Comparison of ENCODE assay signal across 18 cellular contexts in the genomic region with DNA sequence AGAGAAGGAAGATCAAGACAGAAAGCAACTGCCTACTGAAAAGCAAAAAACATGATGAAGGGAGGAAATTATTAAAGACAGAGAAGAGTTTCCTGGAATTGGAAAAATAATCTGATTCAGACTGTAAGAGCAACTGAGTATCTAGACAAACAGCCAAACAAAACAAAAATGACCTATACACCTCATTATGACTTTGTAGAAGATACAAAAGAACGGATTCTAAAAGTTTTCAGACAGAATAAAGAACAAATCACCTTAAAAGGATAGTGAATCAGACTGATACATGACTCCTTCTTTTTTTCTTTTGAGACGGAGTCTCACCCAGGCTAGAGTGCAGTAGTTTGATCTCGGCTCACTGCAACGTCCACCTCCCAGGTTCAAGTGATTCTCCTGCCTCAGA. TPM values are rescaled to one million over a fixed set of nuclear protein-coding genes. Genes with fewer than 3 reads are reported as not detected.
DNase-seq lines count a peak whose midpoint lies in the region; ATAC-seq, FAIRE-seq and TF ChIP-seq lines count a peak whose summit lies in the region.
"Had no signal": no experiment of that assay in that cellular context is flagged by ENCODE, and none has a peak within 500 bp of the region (broad histone marks: within the 10 kb centered on the region; RNA-seq: fewer than 3 reads in every experiment).

No MANE protein-coding gene starts in this region.

- H4K20me1 ChIP-seq in GM23338 (replicated peaks; ENCODE audit: insufficient read depth): no peaks in the 10 kb centered on the region

- peaks cover 98% of the 10 kb centered on the region for H3K79me2 ChIP-seq in GM23338 (replicated peaks; ENCODE audit: insufficient read depth)

- no peaks in the 10 kb centered on the region for H3K9me3 Mint-ChIP-seq in GM23338
- H3K9me3 Mint-ChIP-seq in progenitor cell of endocrine pancreas (ENCODE audit: low read depth): no peaks in the 10 kb centered on the region

- H2AFZ ChIP-seq in GM23338: no peak overlapping the region

- no peak overlapping the region for H3K4me3 Mint-ChIP-seq in GM23338
- H3K4me3 Mint-ChIP-seq in progenitor cell of endocrine pancreas (ENCODE audit: low read depth): no peak overlapping the region

- H3K9me3 ChIP-seq in SK-N-MC (ENCODE audit: low read depth, low read length): no peaks in the 10 kb centered on the region
- H3K9me3 ChIP-seq: MG63, right lobe of liver had no signal

- ATAC-seq in GM23338 (no peak), HG03196 (IDR thresholded peaks at IDR 0.05; ENCODE audit: unreplicated experiment) (no peak)
- ATAC-seq: HCT116 had no signal

- no peaks in the 10 kb centered on the region for H3K9me2 ChIP-seq in GM23338 (ENCODE audit: insufficient read depth)

- H3K27me3 ChIP-seq in GM23338 (ENCODE audit: insufficient read depth): no peaks in the 10 kb centered on the region
- H3K27me3 ChIP-seq: foreskin keratinocyte, MG63, right lobe of liver had no signal

- no peak overlapping the region for H3K4me2 ChIP-seq in GM23338

- TF ChIP-seq CTCF in GM23338 (conservative IDR thresholded peaks at IDR 0.05; ENCODE audit: low read depth in 2 of 2) (no peak), progenitor cell of endocrine pancreas (IDR thresholded peaks at IDR 0.05; ENCODE audit: unreplicated experiment) (no peak)

- H3K4me1 Mint-ChIP-seq in GM23338: peaks cover 75% of the 10 kb centered on the region
- H3K4me1 Mint-ChIP-seq in progenitor cell of endocrine pancreas (ENCODE audit: low read depth): peaks cover 40% of the 10 kb centered on the region

- DNase-seq in GM23338 (ENCODE audit: low spot score) (no peak), SK-N-MC (ENCODE audit: low read depth, low spot score) (no peak), progenitor cell of endocrine pancreas (ENCODE audit: low spot score, unreplicated experiment) (no peak), NCI-H1105 (lab: John Stamatoyannopoulos, UW) (no peak), dermis blood vessel endothelial cell (no peak)
- DNase-seq: activated T-cell treated with anti-CD3 and anti-CD28 coated beads, Interleukin-2, amount 50 U/mL, for 1 hour; Calu3; foreskin keratinocyte; MG63; NCI-H2029 treated with DMSO at 0.1 percent for 48 hours; NCI-H524; nucleus accumbens; right lobe of liver; SIG-M5; stimulated activated CD4-positive, alpha-beta T cell treated with anti-CD3 and anti-CD28 coated beads, Interleukin-2, amount 100 ng/mL, for 48 hours had no signal

- H3K9ac ChIP-seq in SK-N-MC (ENCODE audit: insufficient read length): no peak overlapping the region

- H3K4me1 ChIP-seq in GM23338 (ENCODE audit: insufficient read depth): peaks cover 62% of the 10 kb centered on the region

- H3K4me3 ChIP-seq in GM23338: no peak overlapping the region
- H3K4me3 ChIP-seq in SK-N-MC: no peak overlapping the region
- H3K4me3 ChIP-seq: MG63, right lobe of liver had no signal

- H3K27me3 Mint-ChIP-seq in GM23338 (ENCODE audit: insufficient read depth, low read depth, poor library complexity): no peaks in the 10 kb centered on the region
- H3K27me3 Mint-ChIP-seq in progenitor cell of endocrine pancreas: no peaks in the 10 kb centered on the region

- H3K36me3 ChIP-seq in GM23338 (ENCODE audit: insufficient read depth) (no peaks in the 10 kb centered on the region), SK-N-MC (ENCODE audit: insufficient read depth, low read length) (no peaks in the 10 kb centered on the region)
- H3K36me3 ChIP-seq: MG63, right lobe of liver had no signal

- peak; percentile 26 for FAIRE-seq in endometrium (lab: Jason Lieb, UNC)

- H3F3A ChIP-seq in GM23338 (replicated peaks; ENCODE audit: low read depth): no peaks in the 10 kb centered on the region

- peak overlapping the region; percentile 71 for H3K27ac Mint-ChIP-seq in GM23338
- peak overlapping the region; percentile 26 for H3K27ac Mint-ChIP-seq in progenitor cell of endocrine pancreas

- H3K36me3 Mint-ChIP-seq in GM23338 (ENCODE audit: low read depth): no peaks in the 10 kb centered on the region
- no peaks in the 10 kb centered on the region for H3K36me3 Mint-ChIP-seq in progenitor cell of endocrine pancreas (ENCODE audit: insufficient read depth)

- H3K27ac ChIP-seq in GM23338 (ENCODE audit: low read depth) (peak overlapping the region; percentile 39; the same call in 1 of the 2 replicates), SK-N-MC (peak overlapping the region; percentile 91)
- H3K27ac ChIP-seq: foreskin keratinocyte, right lobe of liver had no signal

TF ChIP-seq in GM23338, 12 proteins besides CTCF, POLR2A, EP300 and RAD21 (continues in another document):
- TF ChIP-seq NANOG (IDR thresholded peaks at IDR 0.05; ENCODE audit: borderline replicate concordance) (no peak), ZNF114 (CRISPR knock-in tag; IDR thresholded peaks at IDR 0.05) (no peak), JUNB (IDR thresholded peaks at IDR 0.05; ENCODE audit: unreplicated experiment) (no peak), EZH2 (IDR thresholded peaks at IDR 0.05; ENCODE audit: low read depth, unreplicated experiment) (no peak), POLR2AphosphoS5 (IDR thresholded peaks at IDR 0.05; ENCODE audit: low read depth) (no peak), CREB1 (CRISPR knock-in tag; IDR thresholded peaks at IDR 0.05; ENCODE audit: low read depth) (no peak), ZNF331 (CRISPR knock-in tag; IDR thresholded peaks at IDR 0.05; ENCODE audit: low read depth) (no peak), EZH2phosphoT487 (IDR thresholded peaks at IDR 0.05; ENCODE audit: unreplicated experiment) (no peak)
- TF ChIP-seq, protein P1, sequence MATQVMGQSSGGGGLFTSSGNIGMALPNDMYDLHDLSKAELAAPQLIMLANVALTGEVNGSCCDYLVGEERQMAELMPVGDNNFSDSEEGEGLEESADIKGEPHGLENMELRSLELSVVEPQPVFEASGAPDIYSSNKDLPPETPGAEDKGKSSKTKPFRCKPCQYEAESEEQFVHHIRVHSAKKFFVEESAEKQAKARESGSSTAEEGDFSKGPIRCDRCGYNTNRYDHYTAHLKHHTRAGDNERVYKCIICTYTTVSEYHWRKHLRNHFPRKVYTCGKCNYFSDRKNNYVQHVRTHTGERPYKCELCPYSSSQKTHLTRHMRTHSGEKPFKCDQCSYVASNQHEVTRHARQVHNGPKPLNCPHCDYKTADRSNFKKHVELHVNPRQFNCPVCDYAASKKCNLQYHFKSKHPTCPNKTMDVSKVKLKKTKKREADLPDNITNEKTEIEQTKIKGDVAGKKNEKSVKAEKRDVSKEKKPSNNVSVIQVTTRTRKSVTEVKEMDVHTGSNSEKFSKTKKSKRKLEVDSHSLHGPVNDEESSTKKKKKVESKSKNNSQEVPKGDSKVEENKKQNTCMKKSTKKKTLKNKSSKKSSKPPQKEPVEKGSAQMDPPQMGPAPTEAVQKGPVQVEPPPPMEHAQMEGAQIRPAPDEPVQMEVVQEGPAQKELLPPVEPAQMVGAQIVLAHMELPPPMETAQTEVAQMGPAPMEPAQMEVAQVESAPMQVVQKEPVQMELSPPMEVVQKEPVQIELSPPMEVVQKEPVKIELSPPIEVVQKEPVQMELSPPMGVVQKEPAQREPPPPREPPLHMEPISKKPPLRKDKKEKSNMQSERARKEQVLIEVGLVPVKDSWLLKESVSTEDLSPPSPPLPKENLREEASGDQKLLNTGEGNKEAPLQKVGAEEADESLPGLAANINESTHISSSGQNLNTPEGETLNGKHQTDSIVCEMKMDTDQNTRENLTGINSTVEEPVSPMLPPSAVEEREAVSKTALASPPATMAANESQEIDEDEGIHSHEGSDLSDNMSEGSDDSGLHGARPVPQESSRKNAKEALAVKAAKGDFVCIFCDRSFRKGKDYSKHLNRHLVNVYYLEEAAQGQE (IDR thresholded peaks at IDR 0.05; ENCODE audit: unreplicated experiment): no peak
- TF ChIP-seq, protein P2, sequence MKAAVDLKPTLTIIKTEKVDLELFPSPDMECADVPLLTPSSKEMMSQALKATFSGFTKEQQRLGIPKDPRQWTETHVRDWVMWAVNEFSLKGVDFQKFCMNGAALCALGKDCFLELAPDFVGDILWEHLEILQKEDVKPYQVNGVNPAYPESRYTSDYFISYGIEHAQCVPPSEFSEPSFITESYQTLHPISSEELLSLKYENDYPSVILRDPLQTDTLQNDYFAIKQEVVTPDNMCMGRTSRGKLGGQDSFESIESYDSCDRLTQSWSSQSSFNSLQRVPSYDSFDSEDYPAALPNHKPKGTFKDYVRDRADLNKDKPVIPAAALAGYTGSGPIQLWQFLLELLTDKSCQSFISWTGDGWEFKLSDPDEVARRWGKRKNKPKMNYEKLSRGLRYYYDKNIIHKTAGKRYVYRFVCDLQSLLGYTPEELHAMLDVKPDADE (IDR thresholded peaks at IDR 0.05): no peak

RNA-seq across cellular contexts. Expression of a gene that starts 10.4 kb away (rescaled TPM):
- 73.3 and 78.0 TPM in 2 replicates for total RNA-seq in GM23338 (2014; rRNA removed; shearing (Covaris generic))
- polyA plus RNA-seq in GM23338 (2016; fragmentation: Nextera tagmentation; extraction: Ambion mirVana): 116 and 124 TPM in 2 replicates
- total RNA-seq in progenitor cell of endocrine pancreas (65.3 and 71.4 TPM in 2 replicates), dermis blood vessel endothelial cell (35.4 and 53.1 TPM in 2 replicates)
